Comparison of ENCODE assay signal across 8 cellular contexts in genomic region chr14:69475194-69475818, GRCh38. TPM values are rescaled to one million over a fixed set of nuclear protein-coding genes. Genes with fewer than 3 reads are reported as not detected.
DNase-seq lines count a peak whose midpoint lies in the region; ATAC-seq, FAIRE-seq and TF ChIP-seq lines count a peak whose summit lies in the region.

No MANE protein-coding gene starts in this region.

- no peak overlapping the region for H3K4me2 ChIP-seq in H1 (ENCODE audit: insufficient read depth in 1 of 2, low read depth in 2 of 2, low read length in 2 of 2)

- peak; percentile 35 to 45 for TF ChIP-seq RAD21 in H1 (IDR thresholded peaks at IDR 0.05 in 1 of 2, conservative IDR thresholded peaks at IDR 0.05 in 1 of 2; ENCODE audit: low read depth in 2 of 2, low read length in 2 of 2)

- H3K9me3 ChIP-seq in left ventricle myocardium inferior (replicated peaks) (no peaks in the 10 kb centered on the region), H1 (ENCODE audit: insufficient read depth in 2 of 2, low read depth in 1 of 2, low read length in 1 of 2) (no peaks in the 10 kb centered on the region), thyroid gland (no peaks in the 10 kb centered on the region)

- H3K4ac ChIP-seq in H1 (replicated peaks; ENCODE audit: insufficient read length, low read depth, low read length), result no peak overlapping the region

- CTCF ChIA-PET in H1 (lab: Charles Lee; ENCODE audit: partially characterized antibody), result interaction anchor here (0.6 to 3.0 kb wide), 33 partner anchors 8 to 284 kb away, joined by 3 to 24 read pairs (median 5); partner anchors contain the start of gene CCDC177

- H3K79me1 ChIP-seq in H1 (ENCODE audit: low read depth, low read length), result no peaks in the 10 kb centered on the region

- no peak for FAIRE-seq in H1 (lab: Jason Lieb, UNC)
- FAIRE-seq in frontal cortex (lab: Jason Lieb, UNC), result no peak

- DNase-seq in left ventricle myocardium inferior (no peak), Right ventricle myocardium inferior (ENCODE audit: missing footprints) (no peak), NCI-H2171 (lab: John Stamatoyannopoulos, UW) (peak; percentile 44), H1 (ENCODE audit: low read depth in 1 of 2, low spot score in 2 of 2) (no peak), thyroid gland (peak; percentile 12 to 21), C1 segment of cervical spinal cord (lab: John Stamatoyannopoulos, UW) (no peak), frontal cortex (ENCODE audit: low spot score in 2 of 2) (no peak)

- no peak overlapping the region for H4K5ac ChIP-seq in H1 (ENCODE audit: insufficient read length, low read depth, low read length)

- H2BK15ac ChIP-seq in H1 (ENCODE audit: low read length), result no peak overlapping the region

- no peak overlapping the region for H3K56ac ChIP-seq in H1 (replicated peaks; ENCODE audit: insufficient read length, low read depth, low read length)

- no peak overlapping the region for H3K4me3 ChIP-seq in left ventricle myocardium inferior
- no peak overlapping the region for H3K4me3 ChIP-seq in H1 (ENCODE audit: extremely low read depth in 1 of 4, insufficient read depth in 2 of 4, low read depth in 3 of 4, low read length in 4 of 4)
- no peak overlapping the region for H3K4me3 ChIP-seq in thyroid gland (replicated peaks in 1 of 3)

- no peak overlapping the region for H2AFZ ChIP-seq in H1 (ENCODE audit: low read length)

- H3K27me3 ChIP-seq in left ventricle myocardium inferior (ENCODE audit: low read depth) (peaks cover 4% of the 10 kb centered on the region), H1 (replicated peaks in 1 of 4; ENCODE audit: control insufficient read depth in 3 of 4, extremely low read depth in 1 of 4, insufficient read depth in 3 of 4, low read length in 3 of 4) (no peaks in the 10 kb centered on the region), thyroid gland (no peaks in the 10 kb centered on the region)

- H4K91ac ChIP-seq in H1 (replicated peaks; ENCODE audit: insufficient read length, low read length), result no peak overlapping the region

- H3K27ac ChIP-seq in left ventricle myocardium inferior (replicated peaks), result no peak overlapping the region
- H3K27ac ChIP-seq in H1 (ENCODE audit: low read depth, low read length), result no peak overlapping the region
- H3K27ac ChIP-seq in thyroid gland, result no peak overlapping the region

- TF ChIP-seq EP300 in H1 (IDR thresholded peaks at IDR 0.05; ENCODE audit: borderline replicate concordance in 1 of 2, low read depth in 2 of 2, low read length in 2 of 2), result no peak

- intact Hi-C loops in left ventricle myocardium inferior (cut with micrococcal nuclease), result no loop called here
- intact Hi-C loops in Right ventricle myocardium inferior (cut with DNase I), result no loop called here
- intact Hi-C loops in thyroid gland (cut with DNase I), result no loop called here

- no peak overlapping the region for H3K14ac ChIP-seq in H1 (ENCODE audit: insufficient read length)

- POLR2A ChIA-PET in H1 (lab: Charles Lee; ENCODE audit: partially characterized antibody), result no interaction called here

- no peak overlapping the region for H2BK20ac ChIP-seq in H1 (ENCODE audit: low read length)

- H2BK120ac ChIP-seq in H1 (replicated peaks; ENCODE audit: low read depth, low read length), result no peak overlapping the region

- no peaks in the 10 kb centered on the region for H4K20me1 ChIP-seq in H1 (replicated peaks in 1 of 2; ENCODE audit: control insufficient read depth in 1 of 2, insufficient read depth in 2 of 2, low read length in 2 of 2)

- H3K18ac ChIP-seq in H1 (ENCODE audit: extremely low read depth, low read length), result no peak overlapping the region

- H3K23ac ChIP-seq in H1 (ENCODE audit: insufficient read length), result no peak overlapping the region

- TF ChIP-seq POLR2A in H1 (IDR thresholded peaks at IDR 0.05; ENCODE audit: control extremely low read depth in 1 of 2, low read depth in 2 of 2, low read length in 2 of 2) (no peak), thyroid gland (IDR thresholded peaks at IDR 0.05) (no peak)

- ATAC-seq in Right ventricle myocardium inferior (no peak), HG03095 (IDR thresholded peaks at IDR 0.05; ENCODE audit: unreplicated experiment) (no peak)

- peak; percentile 46 for TF ChIP-seq CTCF in left ventricle myocardium inferior (IDR thresholded peaks at IDR 0.05; ENCODE audit: borderline replicate concordance)
- peak; percentile 40 to 57 (median 45); a peak in 3 of 4 replicates for TF ChIP-seq CTCF in H1 (IDR thresholded peaks at IDR 0.05; ENCODE audit: control extremely low read depth in 1 of 3, insufficient read depth in 1 of 3, low read depth in 1 of 3, low read length in 3 of 3)
- peak in 4 of 6 experiments; percentile 21 to 38 (median 28) for TF ChIP-seq CTCF in thyroid gland (IDR thresholded peaks at IDR 0.05)

- H3K9ac ChIP-seq in H1 (replicated peaks in 1 of 4; ENCODE audit: extremely low read depth in 1 of 4, low read depth in 3 of 4, low read length in 3 of 4), result no peak overlapping the region

- no peak overlapping the region for H2BK12ac ChIP-seq in H1 (ENCODE audit: low read depth, low read length)

- H4K8ac ChIP-seq in H1 (ENCODE audit: extremely low read depth, insufficient read depth, low read length), result no peak overlapping the region

- H3K4me1 ChIP-seq in left ventricle myocardium inferior, result no peaks in the 10 kb centered on the region
- H3K4me1 ChIP-seq in H1 (replicated peaks in 1 of 4; ENCODE audit: control insufficient read depth in 3 of 4, insufficient read depth in 4 of 4, low read length in 3 of 4), result no peaks in the 10 kb centered on the region
- H3K4me1 ChIP-seq in thyroid gland, result peaks cover 4% of the 10 kb centered on the region in 2 donors

- WGBS in H1 (ENCODE audit: extremely low coverage in 1 of 2, insufficient coverage in 1 of 2, insufficient read length in 1 of 2, insufficient replicate concordance in 2 of 2, low coverage in 1 of 2, low lambda C conversion rate in 2 of 2, missing lambda C conversion rate in 1 of 2), 2 experiments, result 84% methylated on average over 8 of the region's 8 CpGs; no CpG with 5 or more reads in 1 of the 2 experiments
- 39 to 40% methylated on average over 4 to 6 of the region's 8 CpGs for WGBS in thyroid gland, 2 donors

- H3K23me2 ChIP-seq in H1 (ENCODE audit: low read depth, low read length), result 0 out of 2 replicates have a peak, but pooled peaks cover 2% of the 10 kb centered on the region

- H3K36me3 ChIP-seq in left ventricle myocardium inferior (no peaks in the 10 kb centered on the region), H1 (ENCODE audit: control insufficient read depth in 2 of 4, insufficient read depth in 4 of 4, low read length in 3 of 4) (no peaks in the 10 kb centered on the region), thyroid gland (no peaks in the 10 kb centered on the region)

- H2AK5ac ChIP-seq in H1 (ENCODE audit: low read depth, low read length), result no peak overlapping the region

- H3K79me2 ChIP-seq in H1 (ENCODE audit: control insufficient read depth in 1 of 2, insufficient read depth in 2 of 2, low read length in 2 of 2), result no peaks in the 10 kb centered on the region

- H2BK5ac ChIP-seq in H1 (ENCODE audit: low read depth, low read length), result no peak overlapping the region

TF ChIP-seq in H1, 55 proteins besides CTCF, POLR2A, EP300 and RAD21:
- TF ChIP-seq TAF1 (IDR thresholded peaks at IDR 0.05; ENCODE audit: low read depth, low read length), result no peak
- no peak for TF ChIP-seq BCL11A (IDR thresholded peaks at IDR 0.05; ENCODE audit: low read depth in 2 of 2, low read length in 2 of 2)

RNA-seq across cellular contexts. Expression of gene PLEKHD1, which starts 9.2 kb away (rescaled TPM):
- total RNA-seq in left ventricle myocardium inferior (0.14 TPM), Right ventricle myocardium inferior (0.32 TPM), thyroid gland (1 to 10 TPM in 3 of 4 donors, under 1 TPM in 1; 0.40 to 7.6 (median 2.7) TPM), frontal cortex (0.41 TPM)
- total RNA-seq in H1 (2021; fragmentation: NEBNext Ultra II Directional; extraction: Animal tissue kit (Norgen Biotek cat#: 25700)), result 0.48 and 0.67 TPM in 2 replicates
- 0.24 and 0.42 TPM in 2 replicates for polyA plus RNA-seq in H1 (2011; rRNA removed)
- 0.54 TPM for polyA plus RNA-seq in H1 (2011; cell fraction: cytosol; rRNA removed)
- polyA plus RNA-seq in H1 (2011; cell fraction: nucleus; rRNA removed), result 0.97 TPM
- polyA plus RNA-seq in H1 (2012, experiment 1 of 2), result 0.60 to 0.72 TPM (median 0.70 TPM) in 4 replicates
- polyA plus RNA-seq in H1 (2012, experiment 2 of 2), result 0.30 TPM
- polyA plus RNA-seq in H1 (2013, experiment 1 of 2), result 0.41 TPM
- polyA plus RNA-seq in H1 (2013, experiment 2 of 2), result 0.42 TPM
- polyA minus RNA-seq in H1 (2011; rRNA and poly(A)+ RNA removed), result 0.29 and 0.54 TPM in 2 replicates
- not detected for polyA minus RNA-seq in H1 (2011; cell fraction: cytosol; rRNA and poly(A)+ RNA removed)
- polyA minus RNA-seq in H1 (2011; cell fraction: nucleus; rRNA and poly(A)+ RNA removed), result 1.00 TPM

Comparison
In these comparisons a context has a peak if more than half of its experiments do, and no peak if none do; other contexts are left out.
1. DNase-seq: peak in NCI-H2171 (single experiment) and thyroid gland (2 of 2); none in left ventricle myocardium inferior (single experiment), Right ventricle myocardium inferior (single experiment), H1 (0 of 2), C1 segment of cervical spinal cord (0 of 14) and frontal cortex (0 of 2).
2. Peak in every context shown above with its lines, with median percentiles within 50 percentile points of each other: CTCF ChIP-seq.